ENCODE assay signal across 1 cellular context in the genomic region with DNA sequence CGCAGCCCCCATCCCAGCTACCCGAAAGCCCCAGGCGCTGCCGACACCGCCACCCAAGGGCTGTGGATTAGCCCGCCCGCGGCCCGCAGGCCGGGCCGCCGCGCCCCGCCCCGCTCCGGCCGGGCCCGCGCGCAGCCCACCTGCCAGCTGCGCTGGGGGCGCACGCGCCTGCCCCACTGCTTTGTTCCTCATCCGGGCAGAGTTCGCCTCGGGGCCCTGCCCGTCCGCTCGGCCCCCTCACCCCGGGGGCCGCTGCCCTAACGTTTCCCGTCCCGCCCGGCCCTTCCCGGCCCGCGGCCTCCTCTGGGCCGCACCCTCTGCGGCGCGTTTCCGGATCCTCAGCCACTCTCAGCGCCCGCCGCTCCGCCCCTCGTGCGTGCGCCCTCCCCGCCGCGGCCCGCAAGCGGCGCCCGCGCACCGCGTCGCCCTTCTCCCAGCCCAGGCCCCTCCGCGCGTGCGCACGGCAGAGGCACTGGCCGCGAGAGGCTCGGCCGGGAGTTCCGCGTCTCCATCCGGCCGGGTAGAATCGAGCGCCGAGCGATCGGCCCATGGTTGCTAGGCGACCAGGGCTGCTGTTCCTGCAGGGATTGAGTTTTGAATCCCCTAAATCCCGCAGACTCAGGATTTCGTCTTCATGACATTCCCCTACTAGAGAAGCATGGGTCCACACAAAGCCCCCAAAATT.
A peak's percentile ranks its signal among the peaks of the same experiment; 100 is the strongest.
TF ChIP-seq lines count a peak whose summit lies in the region.

A gene with protein sequence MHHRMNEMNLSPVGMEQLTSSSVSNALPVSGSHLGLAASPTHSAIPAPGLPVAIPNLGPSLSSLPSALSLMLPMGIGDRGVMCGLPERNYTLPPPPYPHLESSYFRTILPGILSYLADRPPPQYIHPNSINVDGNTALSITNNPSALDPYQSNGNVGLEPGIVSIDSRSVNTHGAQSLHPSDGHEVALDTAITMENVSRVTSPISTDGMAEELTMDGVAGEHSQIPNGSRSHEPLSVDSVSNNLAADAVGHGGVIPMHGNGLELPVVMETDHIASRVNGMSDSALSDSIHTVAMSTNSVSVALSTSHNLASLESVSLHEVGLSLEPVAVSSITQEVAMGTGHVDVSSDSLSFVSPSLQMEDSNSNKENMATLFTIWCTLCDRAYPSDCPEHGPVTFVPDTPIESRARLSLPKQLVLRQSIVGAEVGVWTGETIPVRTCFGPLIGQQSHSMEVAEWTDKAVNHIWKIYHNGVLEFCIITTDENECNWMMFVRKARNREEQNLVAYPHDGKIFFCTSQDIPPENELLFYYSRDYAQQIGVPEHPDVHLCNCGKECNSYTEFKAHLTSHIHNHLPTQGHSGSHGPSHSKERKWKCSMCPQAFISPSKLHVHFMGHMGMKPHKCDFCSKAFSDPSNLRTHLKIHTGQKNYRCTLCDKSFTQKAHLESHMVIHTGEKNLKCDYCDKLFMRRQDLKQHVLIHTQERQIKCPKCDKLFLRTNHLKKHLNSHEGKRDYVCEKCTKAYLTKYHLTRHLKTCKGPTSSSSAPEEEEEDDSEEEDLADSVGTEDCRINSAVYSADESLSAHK (minus strand): TSS at position 321 of the 685 bp plus-strand sequence. CDS start 622 bp downstream, outside the sequence.

TF ChIP-seq in IMR-90, 13 proteins besides CTCF, POLR2A, EP300 and RAD21:
- TF ChIP-seq RFX5 (IDR thresholded peaks at IDR 0.05; ENCODE audit: low read depth, low read length) (no peak), MXI1 (IDR thresholded peaks at IDR 0.05; ENCODE audit: borderline replicate concordance, low read depth, low read length) (peak; percentile 93), MAFK (IDR thresholded peaks at IDR 0.05; ENCODE audit: low read depth, low read length) (no peak; the same call in 1 of the 2 replicates), FOS (IDR thresholded peaks at IDR 0.05; ENCODE audit: low read depth, low read length) (0 out of 2 replicates have a peak, but pooled peaks have one; percentile 24), CHD1 (IDR thresholded peaks at IDR 0.05; ENCODE audit: low read depth, low read length) (no peak), SMC3 (IDR thresholded peaks at IDR 0.05; ENCODE audit: low read depth, low read length) (peak; percentile 25; the same call in 1 of the 2 replicates), MAZ (IDR thresholded peaks at IDR 0.05; ENCODE audit: borderline replicate concordance, low read depth, low read length) (peak; percentile 95), CEBPB (IDR thresholded peaks at IDR 0.05; ENCODE audit: low read depth, low read length) (no peak), NFE2L2 (IDR thresholded peaks at IDR 0.05; ENCODE audit: low read depth, low read length) (no peak), RCOR1 (IDR thresholded peaks at IDR 0.05; ENCODE audit: insufficient replicate concordance, low read length) (no peak), BHLHE40 (IDR thresholded peaks at IDR 0.05; ENCODE audit: low read depth, low read length) (peak; percentile 72)
- TF ChIP-seq, protein P1, sequence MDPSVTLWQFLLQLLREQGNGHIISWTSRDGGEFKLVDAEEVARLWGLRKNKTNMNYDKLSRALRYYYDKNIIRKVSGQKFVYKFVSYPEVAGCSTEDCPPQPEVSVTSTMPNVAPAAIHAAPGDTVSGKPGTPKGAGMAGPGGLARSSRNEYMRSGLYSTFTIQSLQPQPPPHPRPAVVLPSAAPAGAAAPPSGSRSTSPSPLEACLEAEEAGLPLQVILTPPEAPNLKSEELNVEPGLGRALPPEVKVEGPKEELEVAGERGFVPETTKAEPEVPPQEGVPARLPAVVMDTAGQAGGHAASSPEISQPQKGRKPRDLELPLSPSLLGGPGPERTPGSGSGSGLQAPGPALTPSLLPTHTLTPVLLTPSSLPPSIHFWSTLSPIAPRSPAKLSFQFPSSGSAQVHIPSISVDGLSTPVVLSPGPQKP (IDR thresholded peaks at IDR 0.05; ENCODE audit: borderline replicate concordance, low read depth, low read length), result no peak
- TF ChIP-seq, protein P2, sequence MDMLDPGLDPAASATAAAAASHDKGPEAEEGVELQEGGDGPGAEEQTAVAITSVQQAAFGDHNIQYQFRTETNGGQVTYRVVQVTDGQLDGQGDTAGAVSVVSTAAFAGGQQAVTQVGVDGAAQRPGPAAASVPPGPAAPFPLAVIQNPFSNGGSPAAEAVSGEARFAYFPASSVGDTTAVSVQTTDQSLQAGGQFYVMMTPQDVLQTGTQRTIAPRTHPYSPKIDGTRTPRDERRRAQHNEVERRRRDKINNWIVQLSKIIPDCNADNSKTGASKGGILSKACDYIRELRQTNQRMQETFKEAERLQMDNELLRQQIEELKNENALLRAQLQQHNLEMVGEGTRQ (IDR thresholded peaks at IDR 0.05; ENCODE audit: low read depth, low read length), result peak; percentile 49
